Comparison of ENCODE assay signal across 1 cellular context in the genomic region with DNA sequence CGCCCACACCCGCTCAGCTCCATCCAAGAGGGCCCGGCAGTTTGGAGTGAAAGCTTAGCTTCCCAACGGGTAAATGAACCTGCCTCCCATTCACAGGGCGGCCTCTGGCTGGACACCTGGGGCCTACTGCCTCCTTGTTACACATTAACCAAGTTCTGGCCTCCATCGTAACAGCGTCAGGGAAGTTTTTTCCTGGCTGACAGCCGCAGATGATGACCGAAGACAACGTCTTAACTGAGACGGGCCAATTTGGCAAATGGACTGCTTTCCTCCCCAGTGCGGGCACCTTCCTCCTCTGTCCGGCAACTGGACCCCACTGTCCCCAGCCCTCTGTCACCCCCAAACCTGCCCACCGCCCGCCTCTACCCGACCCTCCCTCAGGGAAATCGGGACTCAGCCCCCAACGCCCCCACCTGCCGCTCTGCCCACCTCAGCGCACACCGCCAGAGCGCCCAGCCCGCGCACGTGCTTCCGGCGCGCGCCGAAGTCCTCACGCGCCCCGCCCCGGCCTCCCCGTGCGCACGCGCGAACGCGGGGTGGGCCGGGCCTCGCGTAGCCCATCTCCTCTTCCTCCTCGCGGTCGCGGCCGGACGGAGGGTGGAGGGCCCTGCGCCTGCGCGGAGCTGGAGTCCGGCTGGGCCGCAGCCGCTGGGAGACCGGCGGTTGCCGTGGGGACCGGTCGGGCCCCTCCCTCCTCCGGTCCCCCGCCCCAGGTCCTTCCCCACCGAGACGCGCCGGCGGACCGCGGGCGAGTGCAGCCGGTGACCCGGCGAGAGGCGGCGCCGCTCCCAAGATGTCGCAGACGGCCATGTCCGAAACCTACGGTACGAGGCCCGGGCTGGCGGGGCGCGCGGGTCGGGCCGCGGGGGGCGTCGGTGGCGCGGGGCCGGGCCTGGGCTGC.
TF ChIP-seq lines count a peak whose summit lies in the region.

A gene with protein sequence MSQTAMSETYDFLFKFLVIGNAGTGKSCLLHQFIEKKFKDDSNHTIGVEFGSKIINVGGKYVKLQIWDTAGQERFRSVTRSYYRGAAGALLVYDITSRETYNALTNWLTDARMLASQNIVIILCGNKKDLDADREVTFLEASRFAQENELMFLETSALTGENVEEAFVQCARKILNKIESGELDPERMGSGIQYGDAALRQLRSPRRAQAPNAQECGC (plus strand): TSS at position 565 of the 901 bp plus-strand sequence. CDS start 229 bp downstream, at position 794.

TF ChIP-seq in K562, 482 proteins besides CTCF, POLR2A, EP300 and RAD21 (continued from another document and continues in another):
- TF ChIP-seq, protein P1, sequence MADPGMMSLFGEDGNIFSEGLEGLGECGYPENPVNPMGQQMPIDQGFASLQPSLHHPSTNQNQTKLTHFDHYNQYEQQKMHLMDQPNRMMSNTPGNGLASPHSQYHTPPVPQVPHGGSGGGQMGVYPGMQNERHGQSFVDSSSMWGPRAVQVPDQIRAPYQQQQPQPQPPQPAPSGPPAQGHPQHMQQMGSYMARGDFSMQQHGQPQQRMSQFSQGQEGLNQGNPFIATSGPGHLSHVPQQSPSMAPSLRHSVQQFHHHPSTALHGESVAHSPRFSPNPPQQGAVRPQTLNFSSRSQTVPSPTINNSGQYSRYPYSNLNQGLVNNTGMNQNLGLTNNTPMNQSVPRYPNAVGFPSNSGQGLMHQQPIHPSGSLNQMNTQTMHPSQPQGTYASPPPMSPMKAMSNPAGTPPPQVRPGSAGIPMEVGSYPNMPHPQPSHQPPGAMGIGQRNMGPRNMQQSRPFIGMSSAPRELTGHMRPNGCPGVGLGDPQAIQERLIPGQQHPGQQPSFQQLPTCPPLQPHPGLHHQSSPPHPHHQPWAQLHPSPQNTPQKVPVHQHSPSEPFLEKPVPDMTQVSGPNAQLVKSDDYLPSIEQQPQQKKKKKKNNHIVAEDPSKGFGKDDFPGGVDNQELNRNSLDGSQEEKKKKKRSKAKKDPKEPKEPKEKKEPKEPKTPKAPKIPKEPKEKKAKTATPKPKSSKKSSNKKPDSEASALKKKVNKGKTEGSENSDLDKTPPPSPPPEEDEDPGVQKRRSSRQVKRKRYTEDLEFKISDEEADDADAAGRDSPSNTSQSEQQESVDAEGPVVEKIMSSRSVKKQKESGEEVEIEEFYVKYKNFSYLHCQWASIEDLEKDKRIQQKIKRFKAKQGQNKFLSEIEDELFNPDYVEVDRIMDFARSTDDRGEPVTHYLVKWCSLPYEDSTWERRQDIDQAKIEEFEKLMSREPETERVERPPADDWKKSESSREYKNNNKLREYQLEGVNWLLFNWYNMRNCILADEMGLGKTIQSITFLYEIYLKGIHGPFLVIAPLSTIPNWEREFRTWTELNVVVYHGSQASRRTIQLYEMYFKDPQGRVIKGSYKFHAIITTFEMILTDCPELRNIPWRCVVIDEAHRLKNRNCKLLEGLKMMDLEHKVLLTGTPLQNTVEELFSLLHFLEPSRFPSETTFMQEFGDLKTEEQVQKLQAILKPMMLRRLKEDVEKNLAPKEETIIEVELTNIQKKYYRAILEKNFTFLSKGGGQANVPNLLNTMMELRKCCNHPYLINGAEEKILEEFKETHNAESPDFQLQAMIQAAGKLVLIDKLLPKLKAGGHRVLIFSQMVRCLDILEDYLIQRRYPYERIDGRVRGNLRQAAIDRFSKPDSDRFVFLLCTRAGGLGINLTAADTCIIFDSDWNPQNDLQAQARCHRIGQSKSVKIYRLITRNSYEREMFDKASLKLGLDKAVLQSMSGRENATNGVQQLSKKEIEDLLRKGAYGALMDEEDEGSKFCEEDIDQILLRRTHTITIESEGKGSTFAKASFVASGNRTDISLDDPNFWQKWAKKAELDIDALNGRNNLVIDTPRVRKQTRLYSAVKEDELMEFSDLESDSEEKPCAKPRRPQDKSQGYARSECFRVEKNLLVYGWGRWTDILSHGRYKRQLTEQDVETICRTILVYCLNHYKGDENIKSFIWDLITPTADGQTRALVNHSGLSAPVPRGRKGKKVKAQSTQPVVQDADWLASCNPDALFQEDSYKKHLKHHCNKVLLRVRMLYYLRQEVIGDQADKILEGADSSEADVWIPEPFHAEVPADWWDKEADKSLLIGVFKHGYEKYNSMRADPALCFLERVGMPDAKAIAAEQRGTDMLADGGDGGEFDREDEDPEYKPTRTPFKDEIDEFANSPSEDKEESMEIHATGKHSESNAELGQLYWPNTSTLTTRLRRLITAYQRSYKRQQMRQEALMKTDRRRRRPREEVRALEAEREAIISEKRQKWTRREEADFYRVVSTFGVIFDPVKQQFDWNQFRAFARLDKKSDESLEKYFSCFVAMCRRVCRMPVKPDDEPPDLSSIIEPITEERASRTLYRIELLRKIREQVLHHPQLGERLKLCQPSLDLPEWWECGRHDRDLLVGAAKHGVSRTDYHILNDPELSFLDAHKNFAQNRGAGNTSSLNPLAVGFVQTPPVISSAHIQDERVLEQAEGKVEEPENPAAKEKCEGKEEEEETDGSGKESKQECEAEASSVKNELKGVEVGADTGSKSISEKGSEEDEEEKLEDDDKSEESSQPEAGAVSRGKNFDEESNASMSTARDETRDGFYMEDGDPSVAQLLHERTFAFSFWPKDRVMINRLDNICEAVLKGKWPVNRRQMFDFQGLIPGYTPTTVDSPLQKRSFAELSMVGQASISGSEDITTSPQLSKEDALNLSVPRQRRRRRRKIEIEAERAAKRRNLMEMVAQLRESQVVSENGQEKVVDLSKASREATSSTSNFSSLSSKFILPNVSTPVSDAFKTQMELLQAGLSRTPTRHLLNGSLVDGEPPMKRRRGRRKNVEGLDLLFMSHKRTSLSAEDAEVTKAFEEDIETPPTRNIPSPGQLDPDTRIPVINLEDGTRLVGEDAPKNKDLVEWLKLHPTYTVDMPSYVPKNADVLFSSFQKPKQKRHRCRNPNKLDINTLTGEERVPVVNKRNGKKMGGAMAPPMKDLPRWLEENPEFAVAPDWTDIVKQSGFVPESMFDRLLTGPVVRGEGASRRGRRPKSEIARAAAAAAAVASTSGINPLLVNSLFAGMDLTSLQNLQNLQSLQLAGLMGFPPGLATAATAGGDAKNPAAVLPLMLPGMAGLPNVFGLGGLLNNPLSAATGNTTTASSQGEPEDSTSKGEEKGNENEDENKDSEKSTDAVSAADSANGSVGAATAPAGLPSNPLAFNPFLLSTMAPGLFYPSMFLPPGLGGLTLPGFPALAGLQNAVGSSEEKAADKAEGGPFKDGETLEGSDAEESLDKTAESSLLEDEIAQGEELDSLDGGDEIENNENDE (IDR thresholded peaks at IDR 0.05; ENCODE audit: low read depth, low read length) = no peak
- TF ChIP-seq SAFB2 (IDR thresholded peaks at IDR 0.05; ENCODE audit: borderline replicate concordance, low read depth, low read length, severe bottlenecking) (no peak), SP2 (IDR thresholded peaks at IDR 0.05; ENCODE audit: extremely low read depth, low read depth, low read length, poor library complexity, severe bottlenecking) (no peak), TSC22D4 (tag; IDR thresholded peaks at IDR 0.05) (no peak), TAF15 (IDR thresholded peaks at IDR 0.05; ENCODE audit: low read depth, low read length) (no peak), NEUROD1 (IDR thresholded peaks at IDR 0.05; ENCODE audit: borderline replicate concordance, low read depth, low read length, partially characterized antibody) (no peak), SREBF2 (CRISPR knock-in tag; IDR thresholded peaks at IDR 0.05) (no peak), NELFE (IDR thresholded peaks at IDR 0.05; ENCODE audit: insufficient read depth, insufficient read length) (no peak), YBX1 (IDR thresholded peaks at IDR 0.05) (no peak), HNRNPL (IDR thresholded peaks at IDR 0.05; ENCODE audit: low read depth, low read length) (no peak), KAT7 (CRISPR knock-in tag; IDR thresholded peaks at IDR 0.05; ENCODE audit: borderline replicate concordance) (0 out of 2 replicates have a peak, but pooled peaks have one; percentile 65), ZNF696 (CRISPR knock-in tag; conservative IDR thresholded peaks at IDR 0.05) (no peak), POLR2AphosphoS2 (IDR thresholded peaks at IDR 0.05; ENCODE audit: low read length) (no peak), ZNF23 (CRISPR knock-in tag; IDR thresholded peaks at IDR 0.05) (no peak), HIVEP1 (CRISPR knock-in tag; IDR thresholded peaks at IDR 0.05) (peak; percentile 81), ETV6 (IDR thresholded peaks at IDR 0.05; ENCODE audit: borderline replicate concordance in 1 of 2, low read depth in 2 of 2, low read length in 1 of 2) (no peak), ETV6 (CRISPR knock-in tag; IDR thresholded peaks at IDR 0.05; ENCODE audit: borderline replicate concordance) (no peak), RCOR1 (IDR thresholded peaks at IDR 0.05; ENCODE audit: borderline replicate concordance in 1 of 2, low read depth in 2 of 2, low read length in 2 of 2) (peak in 1 of 2 experiments; percentile 39; a peak in 1 of 4 replicates), CREBBP (IDR thresholded peaks at IDR 0.05; ENCODE audit: low read depth, low read length) (no peak), ADNP (tag; IDR thresholded peaks at IDR 0.05) (no peak), SRSF7 (optimal IDR thresholded peaks at IDR 0.05; ENCODE audit: low read depth, low read length) (no peak), TCF7 (IDR thresholded peaks at IDR 0.05; ENCODE audit: borderline replicate concordance) (no peak), MTA2 (IDR thresholded peaks at IDR 0.05; ENCODE audit: low read depth) (no peak), ZNF764 (CRISPR knock-in tag; IDR thresholded peaks at IDR 0.05; ENCODE audit: low read depth) (no peak), RBM22 (IDR thresholded peaks at IDR 0.05; ENCODE audit: low read depth, low read length, poor library complexity, severe bottlenecking) (peak; percentile 82), RB1 (IDR thresholded peaks at IDR 0.05; ENCODE audit: low read depth) (peak; percentile 70)
- TF ChIP-seq, protein P2, sequence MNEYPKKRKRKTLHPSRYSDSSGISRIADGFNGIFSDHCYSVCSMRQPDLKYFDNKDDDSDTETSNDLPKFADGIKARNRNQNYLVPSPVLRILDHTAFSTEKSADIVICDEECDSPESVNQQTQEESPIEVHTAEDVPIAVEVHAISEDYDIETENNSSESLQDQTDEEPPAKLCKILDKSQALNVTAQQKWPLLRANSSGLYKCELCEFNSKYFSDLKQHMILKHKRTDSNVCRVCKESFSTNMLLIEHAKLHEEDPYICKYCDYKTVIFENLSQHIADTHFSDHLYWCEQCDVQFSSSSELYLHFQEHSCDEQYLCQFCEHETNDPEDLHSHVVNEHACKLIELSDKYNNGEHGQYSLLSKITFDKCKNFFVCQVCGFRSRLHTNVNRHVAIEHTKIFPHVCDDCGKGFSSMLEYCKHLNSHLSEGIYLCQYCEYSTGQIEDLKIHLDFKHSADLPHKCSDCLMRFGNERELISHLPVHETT (CRISPR knock-in tag; conservative IDR thresholded peaks at IDR 0.05 in 1 of 2, IDR thresholded peaks at IDR 0.05 in 1 of 2) = peak in 1 of 2 experiments; percentile 99; a peak in 2 of 4 replicates
- TF ChIP-seq, protein P3, sequence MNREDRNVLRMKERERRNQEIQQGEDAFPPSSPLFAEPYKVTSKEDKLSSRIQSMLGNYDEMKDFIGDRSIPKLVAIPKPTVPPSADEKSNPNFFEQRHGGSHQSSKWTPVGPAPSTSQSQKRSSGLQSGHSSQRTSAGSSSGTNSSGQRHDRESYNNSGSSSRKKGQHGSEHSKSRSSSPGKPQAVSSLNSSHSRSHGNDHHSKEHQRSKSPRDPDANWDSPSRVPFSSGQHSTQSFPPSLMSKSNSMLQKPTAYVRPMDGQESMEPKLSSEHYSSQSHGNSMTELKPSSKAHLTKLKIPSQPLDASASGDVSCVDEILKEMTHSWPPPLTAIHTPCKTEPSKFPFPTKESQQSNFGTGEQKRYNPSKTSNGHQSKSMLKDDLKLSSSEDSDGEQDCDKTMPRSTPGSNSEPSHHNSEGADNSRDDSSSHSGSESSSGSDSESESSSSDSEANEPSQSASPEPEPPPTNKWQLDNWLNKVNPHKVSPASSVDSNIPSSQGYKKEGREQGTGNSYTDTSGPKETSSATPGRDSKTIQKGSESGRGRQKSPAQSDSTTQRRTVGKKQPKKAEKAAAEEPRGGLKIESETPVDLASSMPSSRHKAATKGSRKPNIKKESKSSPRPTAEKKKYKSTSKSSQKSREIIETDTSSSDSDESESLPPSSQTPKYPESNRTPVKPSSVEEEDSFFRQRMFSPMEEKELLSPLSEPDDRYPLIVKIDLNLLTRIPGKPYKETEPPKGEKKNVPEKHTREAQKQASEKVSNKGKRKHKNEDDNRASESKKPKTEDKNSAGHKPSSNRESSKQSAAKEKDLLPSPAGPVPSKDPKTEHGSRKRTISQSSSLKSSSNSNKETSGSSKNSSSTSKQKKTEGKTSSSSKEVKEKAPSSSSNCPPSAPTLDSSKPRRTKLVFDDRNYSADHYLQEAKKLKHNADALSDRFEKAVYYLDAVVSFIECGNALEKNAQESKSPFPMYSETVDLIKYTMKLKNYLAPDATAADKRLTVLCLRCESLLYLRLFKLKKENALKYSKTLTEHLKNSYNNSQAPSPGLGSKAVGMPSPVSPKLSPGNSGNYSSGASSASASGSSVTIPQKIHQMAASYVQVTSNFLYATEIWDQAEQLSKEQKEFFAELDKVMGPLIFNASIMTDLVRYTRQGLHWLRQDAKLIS (CRISPR knock-in tag; IDR thresholded peaks at IDR 0.05) = peak; percentile 37; the same call in 1 of the 2 replicates
- TF ChIP-seq, protein P4, sequence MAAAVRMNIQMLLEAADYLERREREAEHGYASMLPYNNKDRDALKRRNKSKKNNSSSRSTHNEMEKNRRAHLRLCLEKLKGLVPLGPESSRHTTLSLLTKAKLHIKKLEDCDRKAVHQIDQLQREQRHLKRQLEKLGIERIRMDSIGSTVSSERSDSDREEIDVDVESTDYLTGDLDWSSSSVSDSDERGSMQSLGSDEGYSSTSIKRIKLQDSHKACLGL (CRISPR knock-in tag; IDR thresholded peaks at IDR 0.05; ENCODE audit: borderline replicate concordance, poor library complexity, severe bottlenecking) = peak; percentile 95
- TF ChIP-seq, protein P5, sequence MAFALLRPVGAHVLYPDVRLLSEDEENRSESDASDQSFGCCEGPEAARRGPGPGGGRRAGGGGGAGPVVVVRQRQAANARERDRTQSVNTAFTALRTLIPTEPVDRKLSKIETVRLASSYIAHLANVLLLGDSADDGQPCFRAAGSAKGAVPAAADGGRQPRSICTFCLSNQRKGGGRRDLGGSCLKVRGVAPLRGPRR (CRISPR knock-in tag; IDR thresholded peaks at IDR 0.05) = no peak
- TF ChIP-seq, protein P6, sequence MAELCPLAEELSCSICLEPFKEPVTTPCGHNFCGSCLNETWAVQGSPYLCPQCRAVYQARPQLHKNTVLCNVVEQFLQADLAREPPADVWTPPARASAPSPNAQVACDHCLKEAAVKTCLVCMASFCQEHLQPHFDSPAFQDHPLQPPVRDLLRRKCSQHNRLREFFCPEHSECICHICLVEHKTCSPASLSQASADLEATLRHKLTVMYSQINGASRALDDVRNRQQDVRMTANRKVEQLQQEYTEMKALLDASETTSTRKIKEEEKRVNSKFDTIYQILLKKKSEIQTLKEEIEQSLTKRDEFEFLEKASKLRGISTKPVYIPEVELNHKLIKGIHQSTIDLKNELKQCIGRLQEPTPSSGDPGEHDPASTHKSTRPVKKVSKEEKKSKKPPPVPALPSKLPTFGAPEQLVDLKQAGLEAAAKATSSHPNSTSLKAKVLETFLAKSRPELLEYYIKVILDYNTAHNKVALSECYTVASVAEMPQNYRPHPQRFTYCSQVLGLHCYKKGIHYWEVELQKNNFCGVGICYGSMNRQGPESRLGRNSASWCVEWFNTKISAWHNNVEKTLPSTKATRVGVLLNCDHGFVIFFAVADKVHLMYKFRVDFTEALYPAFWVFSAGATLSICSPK (IDR thresholded peaks at IDR 0.05; ENCODE audit: borderline replicate concordance) = no peak
